In the genomic region with DNA sequence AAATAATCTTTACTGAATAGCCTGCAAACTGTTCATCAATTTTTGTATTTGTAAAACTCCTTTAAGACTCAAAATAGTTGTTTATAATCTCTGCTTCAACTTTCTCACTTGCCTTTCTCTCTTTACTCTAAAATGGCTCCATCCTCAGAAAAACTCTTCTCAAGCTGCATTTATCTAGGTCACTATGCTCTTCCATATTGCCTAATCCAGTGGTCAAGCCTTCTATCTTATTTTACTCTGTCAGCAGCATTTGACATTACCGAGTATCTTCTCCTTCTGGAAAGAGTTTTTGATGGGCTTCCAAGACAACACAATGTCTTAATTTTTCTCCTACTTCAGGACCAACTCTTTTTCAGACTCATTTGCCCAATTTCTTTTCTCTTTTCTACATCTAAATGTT, we compare ENCODE assay signal across 8 cellular contexts.
"Had no signal": no experiment of that assay in that cellular context is flagged by ENCODE, and none has a peak within 500 bp of the region (broad histone marks: within the 10 kb centered on the region; RNA-seq: fewer than 3 reads in every experiment).

No MANE protein-coding gene starts in this region.

- H2AFZ ChIP-seq: GM23248 had no signal

- H3K36me3 Mint-ChIP-seq: IgD-negative memory B cell had no signal

- H3K36me3 ChIP-seq: HAP-1 had no signal

- H3K9me3 ChIP-seq: HAP-1 had no signal

- H3K27ac ChIP-seq: GM23248, HL-60 had no signal

- H3K27me3 Mint-ChIP-seq: IgD-negative memory B cell had no signal

- DNase-seq: GM23248, GOT3, H7, KBM-7 had no signal

- H3K4me3 Mint-ChIP-seq: IgD-negative memory B cell had no signal

- H3K4me1 Mint-ChIP-seq: IgD-negative memory B cell had no signal

- ATAC-seq: HepG2 had no signal

- H3K4me3 ChIP-seq: GM23248, HAP-1 had no signal

- H3K27ac Mint-ChIP-seq: IgD-negative memory B cell had no signal

- H3K9ac ChIP-seq: GM23248 had no signal
